ENCODE assay signal across 19 cellular contexts in the genomic region with DNA sequence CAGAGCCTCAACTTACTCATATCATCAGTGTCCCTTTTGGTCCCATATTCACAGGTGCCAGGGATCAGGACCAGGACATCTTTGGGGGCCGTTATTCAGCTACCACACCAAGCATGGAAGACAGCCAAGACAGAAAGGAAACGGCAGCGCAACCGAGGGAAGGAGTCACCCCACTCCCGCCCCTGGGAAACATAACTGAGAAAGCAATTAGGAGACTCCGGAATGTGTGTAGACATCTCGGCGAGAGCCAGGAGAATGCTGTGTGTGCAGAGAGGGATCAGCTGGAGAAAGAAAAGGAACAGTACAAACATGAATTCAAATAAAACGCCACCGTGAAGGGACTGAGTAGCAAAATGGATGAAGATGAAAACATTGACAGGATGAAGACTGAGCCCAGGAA. TPM values are rescaled to one million over a fixed set of nuclear protein-coding genes. Genes with fewer than 3 reads are reported as not detected.
DNase-seq lines count a peak whose midpoint lies in the region; ATAC-seq lines count a peak whose summit lies in the region.
"Had no signal": no experiment of that assay in that cellular context is flagged by ENCODE, and none has a peak within 500 bp of the region (broad histone marks: within the 10 kb centered on the region; RNA-seq: fewer than 3 reads in every experiment).

No MANE protein-coding gene starts in this region.

- peak; percentile 86 for DNase-seq in EL
- DNase-seq in M059J (ENCODE audit: low read depth), result peak; percentile 73
- peak; percentile 40 for DNase-seq in mesenchymal stem cell
- no peak for DNase-seq in activated T-cell treated with anti-CD3 and anti-CD28 coated beads, Interleukin-2, amount 50 U/mL, for 72 hours
- no peak for DNase-seq in NCI-H1436 (lab: John Stamatoyannopoulos, UW)
- DNase-seq in SKM-1 treated with dmso at 0.1 percent for 144 hours (lab: John Stamatoyannopoulos, UW; ENCODE audit: unreplicated experiment), result no peak
- DNase-seq in NCI-H748 (lab: John Stamatoyannopoulos, UW; ENCODE audit: unreplicated experiment), result no peak
- DNase-seq: activated effector memory CD4-positive, alpha-beta T cell treated with anti-CD3 and anti-CD28 coated beads, Interleukin-2, amount 50 U/mL, for 16 hours; body of pancreas; effector memory CD8-positive, alpha-beta T cell; glutamatergic neuron; Karpas-422; NCI-H510A treated with DMSO at 0.1 percent for 48 hours; stimulated activated CD4-positive, alpha-beta T cell treated with anti-CD3 and anti-CD28 coated beads, Interleukin-12 subunit alpha, Interleukin-12 subunit beta, amount 100 ng/mL, for 4 hours; stimulated activated naive CD8-positive, alpha-beta T cell treated with anti-CD3 and anti-CD28 coated beads, Interleukin-15, amount 100 ng/mL, for 72 hours had no signal

- no peak overlapping the region for H3K14ac ChIP-seq in mesenchymal stem cell (ENCODE audit: low read length in 2 of 2)

- H3K4me3 Mint-ChIP-seq in activated T-cell treated with anti-CD3 and anti-CD28 coated beads, Interleukin-2, amount 50 U/mL, for 72 hours, result no peak overlapping the region
- H3K4me3 Mint-ChIP-seq: effector memory CD8-positive, alpha-beta T cell; stimulated activated naive CD8-positive, alpha-beta T cell treated with anti-CD3 and anti-CD28 coated beads, Interleukin-15, amount 100 ng/mL, for 72 hours had no signal

- no peak overlapping the region for H3K9ac ChIP-seq in mesenchymal stem cell (ENCODE audit: low read length)

- H3K23ac ChIP-seq in mesenchymal stem cell (ENCODE audit: low read length in 2 of 2), result no peak overlapping the region

- no peak overlapping the region for H2BK5ac ChIP-seq in mesenchymal stem cell (ENCODE audit: low read depth, low read length, poor library complexity, severe bottlenecking)

- no peaks in the 10 kb centered on the region for H3K79me1 ChIP-seq in mesenchymal stem cell (replicated peaks; ENCODE audit: low read length, poor library complexity, severe bottlenecking)

- H3K27ac Mint-ChIP-seq in activated T-cell treated with anti-CD3 and anti-CD28 coated beads, Interleukin-2, amount 50 U/mL, for 72 hours, result no peak overlapping the region
- H3K27ac Mint-ChIP-seq: effector memory CD8-positive, alpha-beta T cell; stimulated activated naive CD8-positive, alpha-beta T cell treated with anti-CD3 and anti-CD28 coated beads, Interleukin-15, amount 100 ng/mL, for 72 hours had no signal

- 70% methylated on average over 10 of the region's 10 CpGs for WGBS in mesenchymal stem cell

- H2AK5ac ChIP-seq in mesenchymal stem cell (ENCODE audit: low read length, severe bottlenecking), result no peak overlapping the region

- H3K4me1 Mint-ChIP-seq in activated T-cell treated with anti-CD3 and anti-CD28 coated beads, Interleukin-2, amount 50 U/mL, for 72 hours (ENCODE audit: low read depth), result peaks cover 6% of the 10 kb centered on the region

- H4K91ac ChIP-seq in mesenchymal stem cell (ENCODE audit: low read length), result no peak overlapping the region

- no peaks in the 10 kb centered on the region for H3K36me3 Mint-ChIP-seq in activated T-cell treated with anti-CD3 and anti-CD28 coated beads, Interleukin-2, amount 50 U/mL, for 72 hours (ENCODE audit: insufficient read depth in 2 of 2)

- H3K4me2 ChIP-seq in mesenchymal stem cell (ENCODE audit: low read length, poor library complexity, severe bottlenecking), result no peak overlapping the region

- no peak overlapping the region for H2BK15ac ChIP-seq in mesenchymal stem cell (ENCODE audit: low read depth, poor library complexity, severe bottlenecking)

- H4K8ac ChIP-seq in mesenchymal stem cell (ENCODE audit: low read length), result no peak overlapping the region

- no peak overlapping the region for H2BK120ac ChIP-seq in mesenchymal stem cell (ENCODE audit: low read depth, low read length)

- H3K9me3 ChIP-seq in mesenchymal stem cell (ENCODE audit: control insufficient read depth, low read length), result no peaks in the 10 kb centered on the region
- H3K9me3 ChIP-seq: body of pancreas, vagina had no signal

- peak overlapping the region in 1 of 2 experiments; percentile 29 for H2BK12ac ChIP-seq in mesenchymal stem cell (ENCODE audit: low read length in 2 of 2)

- H3K27me3 ChIP-seq in mesenchymal stem cell (ENCODE audit: control insufficient read depth in 1 of 2, insufficient read depth in 1 of 2, low read length in 2 of 2), result peaks cover 9 to 55% of the 10 kb centered on the region in 2 experiments
- H3K27me3 ChIP-seq: body of pancreas, vagina had no signal

- no peak overlapping the region for H3K4me3 ChIP-seq in mesenchymal stem cell (ENCODE audit: insufficient read depth in 1 of 2, low read depth in 1 of 2, low read length in 2 of 2)
- H3K4me3 ChIP-seq: body of pancreas, vagina had no signal

- H3K4me1 ChIP-seq in mesenchymal stem cell (ENCODE audit: control insufficient read depth, insufficient read depth, low read depth, low read length), result peaks cover 41% of the 10 kb centered on the region

- peak overlapping the region; percentile 3 for H3K27ac ChIP-seq in cingulate gyrus (ENCODE audit: low read depth, low read length)
- H3K27ac ChIP-seq in mesenchymal stem cell (ENCODE audit: low read length, poor library complexity, severe bottlenecking), result peak overlapping the region; percentile 58
- H3K27ac ChIP-seq: body of pancreas, C4-2B, vagina had no signal

- ATAC-seq in activated T-cell treated with anti-CD3 and anti-CD28 coated beads, Interleukin-2, amount 50 U/mL, for 72 hours (replicated peaks in 1 of 2), result no peak
- ATAC-seq: body of pancreas; effector memory CD8-positive, alpha-beta T cell; stimulated activated naive CD8-positive, alpha-beta T cell treated with anti-CD3 and anti-CD28 coated beads, Interleukin-15, amount 100 ng/mL, for 72 hours had no signal

- H3K27me3 Mint-ChIP-seq in activated T-cell treated with anti-CD3 and anti-CD28 coated beads, Interleukin-2, amount 50 U/mL, for 72 hours (ENCODE audit: low read depth), result peaks cover 7% of the 10 kb centered on the region

- H2AFZ ChIP-seq in mesenchymal stem cell (ENCODE audit: low read depth, low read length), result no peak overlapping the region

- H3K4ac ChIP-seq in mesenchymal stem cell (ENCODE audit: low read depth in 1 of 2, low read length in 2 of 2), result no peak overlapping the region

- no peaks in the 10 kb centered on the region for H3K9me3 Mint-ChIP-seq in activated T-cell treated with anti-CD3 and anti-CD28 coated beads, Interleukin-2, amount 50 U/mL, for 72 hours
- H3K9me3 Mint-ChIP-seq: effector memory CD8-positive, alpha-beta T cell; stimulated activated naive CD8-positive, alpha-beta T cell treated with anti-CD3 and anti-CD28 coated beads, Interleukin-15, amount 100 ng/mL, for 72 hours had no signal

- H3K18ac ChIP-seq in mesenchymal stem cell (ENCODE audit: low read depth in 1 of 2, low read length in 2 of 2), result no peak overlapping the region

- H3K36me3 ChIP-seq in mesenchymal stem cell (ENCODE audit: control insufficient read depth in 1 of 2, insufficient read depth in 2 of 2, low read depth in 1 of 2, low read length in 2 of 2), result no peaks in the 10 kb centered on the region
- H3K36me3 ChIP-seq: vagina had no signal

RNA-seq across cellular contexts. Expression of a gene that starts 13.4 kb away (rescaled TPM):
- 3.9 and 11.7 TPM in 2 replicates for total RNA-seq in M059J (2014; rRNA removed; shearing (Covaris generic))
- 16.6 TPM for polyA plus RNA-seq in mesenchymal stem cell (2013, experiment 1 of 2)
- polyA plus RNA-seq in mesenchymal stem cell (2013, experiment 2 of 2), result 17.5 TPM
- total RNA-seq in activated T-cell treated with anti-CD3 and anti-CD28 coated beads, Interleukin-2, amount 50 U/mL, for 72 hours, result under 1 TPM in 1 of 2 donors, not detected in 1; 0.10 TPM
- total RNA-seq: OCI-LY7 had no signal

RNA-seq across cellular contexts. Expression of a gene that starts 36.7 kb away (rescaled TPM):
- total RNA-seq in M059J (2014; rRNA removed; shearing (Covaris generic)), result 110 and 133 TPM in 2 replicates
- 86.3 TPM for polyA plus RNA-seq in mesenchymal stem cell (2013, experiment 1 of 2)
- 82.9 TPM for polyA plus RNA-seq in mesenchymal stem cell (2013, experiment 2 of 2)
- total RNA-seq in activated T-cell treated with anti-CD3 and anti-CD28 coated beads, Interleukin-2, amount 50 U/mL, for 72 hours, result 10 to 100 TPM; 81.6 to 83.5 TPM

Comparison
In these comparisons a context has a peak if more than half of its experiments do, and no peak if none do; other contexts are left out.
1. DNase-seq: peak in EL (single experiment), M059J (single experiment) and mesenchymal stem cell (single experiment); none in activated T-cell treated with anti-CD3 and anti-CD28 coated beads, Interleukin-2, amount 50 U/mL, for 72 hours (0 of 2), NCI-H1436 (single experiment), SKM-1 treated with dmso at 0.1 percent for 144 hours (single experiment) and NCI-H748 (single experiment).